ENCODE assay signal across 14 cellular contexts in genomic region chr11:46429709-46430108, GRCh38. TPM values are rescaled to one million over a fixed set of nuclear protein-coding genes. Genes with fewer than 3 reads are reported as not detected.
A peak's percentile ranks its signal among the peaks of the same experiment; 100 is the strongest.
DNase-seq lines count a peak whose midpoint lies in the region; ATAC-seq and TF ChIP-seq lines count a peak whose summit lies in the region.
"Had no signal": no experiment of that assay in that cellular context is flagged by ENCODE, and none has a peak within 500 bp of the region (broad histone marks: within the 10 kb centered on the region; RNA-seq: fewer than 3 reads in every experiment).

No MANE protein-coding gene starts in this region.

- H3K4me1 Mint-ChIP-seq in T-helper 17 cell (peaks cover 4% of the 10 kb centered on the region), progenitor cell of endocrine pancreas (ENCODE audit: low read depth) (no peaks in the 10 kb centered on the region)
- H3K4me1 Mint-ChIP-seq: CD8-positive, alpha-beta memory T cell had no signal

- in situ Hi-C loops in GM23248 (cut with MboI), result no loop called here

- 19 to 20% methylated on average over 3 of the region's 3 CpGs for WGBS in GM23248 (ENCODE audit: low coverage in 1 of 2, low lambda C conversion rate in 2 of 2, missing lambda C conversion rate in 2 of 2), 2 experiments

- no peak overlapping the region; the same call in 1 of the 2 replicates for H3K27ac ChIP-seq in GM23248
- H3K27ac ChIP-seq: SJSA1 had no signal

- no peaks in the 10 kb centered on the region for H3K4me1 ChIP-seq in GM23248 (ENCODE audit: insufficient read depth)
- H3K4me1 ChIP-seq: SJSA1 had no signal

- H4K20me1 ChIP-seq in GM23248 (ENCODE audit: insufficient read depth), result no peaks in the 10 kb centered on the region

- DNase-seq in GM23248 (peak; percentile 24), T-helper 17 cell (no peak), fibroblast of peridontal ligament (ENCODE audit: extremely low read depth) (peak; percentile 65), progenitor cell of endocrine pancreas (ENCODE audit: low spot score, unreplicated experiment) (no peak), putamen (ENCODE audit: low spot score) (no peak), GM19240 (ENCODE audit: insufficient read length, low spot score) (no peak)
- DNase-seq: CD8-positive, alpha-beta memory T cell; DMS79; GOT3; NCI-H1930; NCI-H510A had no signal

- H3K36me3 ChIP-seq in GM23248 (ENCODE audit: low read depth), result peaks cover 10% of the 10 kb centered on the region; the same call in 1 of the 2 replicates

- no peak overlapping the region for H3K9ac ChIP-seq in GM23248

- H3K27ac Mint-ChIP-seq in T-helper 17 cell (peak overlapping the region; percentile 54), progenitor cell of endocrine pancreas (peak overlapping the region; percentile 12)
- H3K27ac Mint-ChIP-seq: CD8-positive, alpha-beta memory T cell had no signal

- H3K27me3 Mint-ChIP-seq in T-helper 17 cell (no peaks in the 10 kb centered on the region), progenitor cell of endocrine pancreas (no peaks in the 10 kb centered on the region)

- no peak overlapping the region for H2AFZ ChIP-seq in GM23248

- no peaks in the 10 kb centered on the region for H3K79me2 ChIP-seq in GM23248 (ENCODE audit: insufficient read depth)

- no peak for TF ChIP-seq CTCF in progenitor cell of endocrine pancreas (IDR thresholded peaks at IDR 0.05; ENCODE audit: unreplicated experiment)

- H3K36me3 Mint-ChIP-seq in T-helper 17 cell (ENCODE audit: low read depth), result peaks cover 15% of the 10 kb centered on the region
- peaks cover 10% of the 10 kb centered on the region for H3K36me3 Mint-ChIP-seq in progenitor cell of endocrine pancreas (ENCODE audit: insufficient read depth)

- no peak overlapping the region for H3K4me2 ChIP-seq in GM23248 (ENCODE audit: unreplicated experiment)

- no peak overlapping the region for H3K4me3 ChIP-seq in GM23248
- H3K4me3 ChIP-seq: SJSA1 had no signal

- no peak overlapping the region for H3K4me3 Mint-ChIP-seq in T-helper 17 cell
- no peak overlapping the region for H3K4me3 Mint-ChIP-seq in progenitor cell of endocrine pancreas (ENCODE audit: low read depth)
- H3K4me3 Mint-ChIP-seq: CD8-positive, alpha-beta memory T cell had no signal

- H3K9me3 ChIP-seq in GM23248 (ENCODE audit: low read depth) (no peaks in the 10 kb centered on the region), T-helper 17 cell (ENCODE audit: control insufficient read depth, low read length, poor library complexity, severe bottlenecking) (no peaks in the 10 kb centered on the region)
- H3K9me3 ChIP-seq: SJSA1 had no signal

- no peaks in the 10 kb centered on the region for H3K27me3 ChIP-seq in GM23248 (replicated peaks; ENCODE audit: insufficient read depth)
- H3K27me3 ChIP-seq: SJSA1 had no signal

- H3K9me2 ChIP-seq in GM23248 (ENCODE audit: insufficient read depth), result no peaks in the 10 kb centered on the region

- H3K9me3 Mint-ChIP-seq in progenitor cell of endocrine pancreas (ENCODE audit: low read depth), result no peaks in the 10 kb centered on the region
- H3K9me3 Mint-ChIP-seq: CD8-positive, alpha-beta memory T cell had no signal

- ATAC-seq in T-helper 17 cell, result no peak
- ATAC-seq in GM19455 (IDR thresholded peaks at IDR 0.05; ENCODE audit: unreplicated experiment), result no peak
- ATAC-seq in GM18907 (IDR thresholded peaks at IDR 0.05; ENCODE audit: unreplicated experiment), result no peak

- 0 out of 2 replicates have a peak, but pooled peaks cover 3% of the 10 kb centered on the region for H3F3A ChIP-seq in GM23248 (ENCODE audit: insufficient read depth)

RNA-seq across cellular contexts. Expression of gene CHRM4, which starts 38.1 kb away (rescaled TPM):
- not detected in 2 replicates for total RNA-seq in GM23248 (2014; rRNA removed; shearing (Covaris generic))
- polyA plus RNA-seq in GM23248 (2016; fragmentation: Nextera tagmentation; extraction: Ambion mirVana), result not detected in 2 replicates
- total RNA-seq in T-helper 17 cell (1 to 10 TPM; 4.3 to 4.8 TPM), progenitor cell of endocrine pancreas (0.51 and 0.81 TPM in 2 replicates)
- total RNA-seq: CD8-positive, alpha-beta memory T cell had no signal

RNA-seq across cellular contexts. Expression of gene MDK, which starts 48.2 kb away (rescaled TPM):
- 2.7 and 10.7 TPM in 2 replicates for total RNA-seq in GM23248 (2014; rRNA removed; shearing (Covaris generic))
- 31.5 and 34.5 TPM in 2 replicates for polyA plus RNA-seq in GM23248 (2016; fragmentation: Nextera tagmentation; extraction: Ambion mirVana)
- total RNA-seq in T-helper 17 cell, result 1 to 10 TPM; 2.6 to 3.7 TPM
- total RNA-seq in progenitor cell of endocrine pancreas, result 1,921 and 2,040 TPM in 2 replicates

Comparison
In these comparisons a context has a peak if more than half of its experiments do, and no peak if none do; other contexts are left out.
1. DNase-seq: peak in GM23248 (single experiment) and fibroblast of peridontal ligament (single experiment); none in T-helper 17 cell (0 of 3), progenitor cell of endocrine pancreas (single experiment), putamen (single experiment) and GM19240 (single experiment).
2. RNA of gene MDK, which starts 48.2 kb away (total RNA-seq): 1,921 to 2,040 TPM in progenitor cell of endocrine pancreas; 2.7 to 10.7 TPM in GM23248 and 2.6 to 3.7 TPM in T-helper 17 cell; every median in the first group is over 100 times any median in the second.